In genomic region chr19:10835754-10836477, GRCh38 we compare ENCODE assay signal across 7 cellular contexts.
A peak's percentile ranks its signal among the peaks of the same experiment; 100 is the strongest.
DNase-seq lines count a peak whose midpoint lies in the region; ATAC-seq and TF ChIP-seq lines count a peak whose summit lies in the region.

Gene TMED1 (minus strand): TSS chr19:10836212. CDS start chr19:10836191, 21 bp downstream.

- DNase-seq in NCI-H2081 (lab: John Stamatoyannopoulos, UW) (peak; percentile 97 to 99), T1000 (lab: John Stamatoyannopoulos, UW) (peak; percentile 99), astrocyte of the hippocampus (ENCODE audit: low read depth, low spot score) (peak; percentile 100), hippocampal formation (lab: John Stamatoyannopoulos, UW) (peak; percentile 94 to 99), retina (peak; percentile 100)

- ATAC-seq in GM18505 (IDR thresholded peaks at IDR 0.05; ENCODE audit: unreplicated experiment) (peak; percentile 71), HG02973 (IDR thresholded peaks at IDR 0.05; ENCODE audit: unreplicated experiment) (peak; percentile 64)

- peak; percentile 62 for TF ChIP-seq POLR2A in GM18505 (IDR thresholded peaks at IDR 0.05; ENCODE audit: borderline replicate concordance, extremely low read depth, insufficient read depth, insufficient read length)

Comparison
In these comparisons a context has a peak if more than half of its experiments do, and no peak if none do; other contexts are left out.
1. Peak in every context shown above with its lines: DNase-seq and ATAC-seq.